8 cellular contexts compared by ENCODE assay signal in genomic region chr4:158902280-158903078, GRCh38.
A peak's percentile ranks its signal among the peaks of the same experiment; 100 is the strongest.
DNase-seq lines count a peak whose midpoint lies in the region; ATAC-seq and TF ChIP-seq lines count a peak whose summit lies in the region.
"Not testable (repeated sequence)": the region's sequence is repeated elsewhere in the genome, so short reads cannot be mapped to it uniquely, and the experiment has no call there.

No MANE protein-coding gene starts in this region.

- H3K27me3 Mint-ChIP-seq in activated CD8-positive, alpha-beta T cell treated with anti-CD3 and anti-CD28 coated beads for 36 hours: not testable (repeated sequence)

- DNase-seq in Daoy (ENCODE audit: low read depth) (peak; percentile 73), Peyer's patch (peak in 2 of 3 donors; percentile 53 to 76), choroid plexus epithelial cell (ENCODE audit: low read depth) (peak; percentile 94), left cardiac atrium (peak; percentile 24), lung (ENCODE audit: low spot score) (peak; percentile 68)
- peak; percentile 45 for DNase-seq in activated CD8-positive, alpha-beta T cell treated with anti-CD3 and anti-CD28 coated beads for 36 hours
- peak; percentile 14 to 55 for DNase-seq in stimulated activated effector memory CD8-positive, alpha-beta T cell treated with anti-CD3 and anti-CD28 coated beads, Interleukin-12 subunit alpha, Interleukin-12 subunit beta, amount 100 ng/mL, for 72 hours (ENCODE audit: low spot score in 2 of 2)

- TF ChIP-seq CTCF in Peyer's patch (IDR thresholded peaks at IDR 0.05); activated CD8-positive, alpha-beta T cell treated with anti-CD3 and anti-CD28 coated beads for 36 hours (IDR thresholded peaks at IDR 0.05); lung (IDR thresholded peaks at IDR 0.05; ENCODE audit: control extremely low read depth, extremely low read depth): not testable (repeated sequence)
- TF ChIP-seq CTCF in choroid plexus epithelial cell (conservative IDR thresholded peaks at IDR 0.05; ENCODE audit: low read depth, low read length): peak; percentile 29

- not testable (repeated sequence) for H3K4me3 ChIP-seq in Peyer's patch; choroid plexus epithelial cell (ENCODE audit: low read depth, low read length); lung

- H3K36me3 ChIP-seq in KOPT-K1 (ENCODE audit: insufficient read depth, low read length) (peaks cover 19% of the 10 kb centered on the region), Peyer's patch (peaks cover 0 to 37% (median 0%) of the 10 kb centered on the region in 3 donors), lung (ENCODE audit: control insufficient read depth in 2 of 2, insufficient read depth in 2 of 2, low read length in 2 of 2) (peaks cover 5 to 16% of the 10 kb centered on the region in 2 donors)

- not testable (repeated sequence) for H3K4me1 ChIP-seq in Peyer's patch; lung (ENCODE audit: control insufficient read depth in 2 of 2, insufficient read depth in 2 of 2, low read length in 2 of 2)

- not testable (repeated sequence) for H3K27me3 ChIP-seq in Peyer's patch; lung (ENCODE audit: control insufficient read depth, insufficient read depth)

- not testable (repeated sequence) for H3K27ac Mint-ChIP-seq in activated CD8-positive, alpha-beta T cell treated with anti-CD3 and anti-CD28 coated beads for 36 hours
- peak overlapping the region; percentile 46 for H3K27ac Mint-ChIP-seq in stimulated activated effector memory CD8-positive, alpha-beta T cell treated with anti-CD3 and anti-CD28 coated beads, Interleukin-12 subunit alpha, Interleukin-12 subunit beta, amount 100 ng/mL, for 72 hours

- CTCF ChIA-PET in activated CD8-positive, alpha-beta T cell treated with anti-CD3 and anti-CD28 coated beads for 36 hours (lab: Charles Lee): interaction anchor here (1.0 to 1.6 kb wide), 2 partner anchors 10 to 26 kb away, joined by 3 read pairs; no protein-coding TSS in a partner anchor

- H3K36me3 Mint-ChIP-seq in activated CD8-positive, alpha-beta T cell treated with anti-CD3 and anti-CD28 coated beads for 36 hours (ENCODE audit: low read depth): peaks cover 36% of the 10 kb centered on the region
- H3K36me3 Mint-ChIP-seq in stimulated activated effector memory CD8-positive, alpha-beta T cell treated with anti-CD3 and anti-CD28 coated beads, Interleukin-12 subunit alpha, Interleukin-12 subunit beta, amount 100 ng/mL, for 72 hours: peaks cover 19% of the 10 kb centered on the region

- not testable (repeated sequence) for H3K4me1 Mint-ChIP-seq in activated CD8-positive, alpha-beta T cell treated with anti-CD3 and anti-CD28 coated beads for 36 hours (ENCODE audit: low read depth)
- peaks cover 46% of the 10 kb centered on the region for H3K4me1 Mint-ChIP-seq in stimulated activated effector memory CD8-positive, alpha-beta T cell treated with anti-CD3 and anti-CD28 coated beads, Interleukin-12 subunit alpha, Interleukin-12 subunit beta, amount 100 ng/mL, for 72 hours

- peak overlapping the region; percentile 42 for H3K27ac ChIP-seq in KOPT-K1 (ENCODE audit: low read depth, low read length, poor library complexity, severe bottlenecking)
- H3K27ac ChIP-seq in Peyer's patch; lung (ENCODE audit: low read depth in 1 of 2, low read length in 1 of 2): not testable (repeated sequence)

- not testable (repeated sequence) for TF ChIP-seq POLR2A in Peyer's patch (IDR thresholded peaks at IDR 0.05)

- intact Hi-C loops in activated CD8-positive, alpha-beta T cell treated with anti-CD3 and anti-CD28 coated beads for 36 hours (cut with micrococcal nuclease); left cardiac atrium (cut with DNase I): not testable (repeated sequence)

- not testable (repeated sequence) for H3K9me3 ChIP-seq in KOPT-K1 (ENCODE audit: insufficient read depth, low read length, poor library complexity, severe bottlenecking); Peyer's patch; lung (ENCODE audit: control insufficient read depth in 2 of 2, insufficient read depth in 1 of 2, low read length in 1 of 2)

- 72 to 79% methylated on average over 14 of the region's 14 CpGs for WGBS in lung, 2 donors

- not testable (repeated sequence) for ATAC-seq in activated CD8-positive, alpha-beta T cell treated with anti-CD3 and anti-CD28 coated beads for 36 hours; left cardiac atrium
- peak; percentile 27 for ATAC-seq in lung (ENCODE audit: insufficient read depth, low FRiP score)
- ATAC-seq in stimulated activated effector memory CD8-positive, alpha-beta T cell treated with anti-CD3 and anti-CD28 coated beads, Interleukin-12 subunit alpha, Interleukin-12 subunit beta, amount 100 ng/mL, for 72 hours: peak; percentile 79

- not testable (repeated sequence) for H3K9me3 Mint-ChIP-seq in activated CD8-positive, alpha-beta T cell treated with anti-CD3 and anti-CD28 coated beads for 36 hours; stimulated activated effector memory CD8-positive, alpha-beta T cell treated with anti-CD3 and anti-CD28 coated beads, Interleukin-12 subunit alpha, Interleukin-12 subunit beta, amount 100 ng/mL, for 72 hours

- POLR2A ChIA-PET in activated CD8-positive, alpha-beta T cell treated with anti-CD3 and anti-CD28 coated beads for 36 hours (lab: Charles Lee): interaction anchor here (1.4 kb wide), 1 partner anchor 228 kb away, joined by 3 read pairs; no protein-coding TSS in a partner anchor

- not testable (repeated sequence) for H3K4me3 Mint-ChIP-seq in activated CD8-positive, alpha-beta T cell treated with anti-CD3 and anti-CD28 coated beads for 36 hours; stimulated activated effector memory CD8-positive, alpha-beta T cell treated with anti-CD3 and anti-CD28 coated beads, Interleukin-12 subunit alpha, Interleukin-12 subunit beta, amount 100 ng/mL, for 72 hours

Comparison
In these comparisons a context has a peak if more than half of its experiments do, and no peak if none do; other contexts are left out.
1. DNase-seq: peak in every context shown above with its lines; median percentile 94 in choroid plexus epithelial cell; 73 in Daoy; 68 in lung; 64 in Peyer's patch; 45 in activated CD8-positive, alpha-beta T cell treated with anti-CD3 and anti-CD28 coated beads for 36 hours; 34 in stimulated activated effector memory CD8-positive, alpha-beta T cell treated with anti-CD3 and anti-CD28 coated beads, Interleukin-12 subunit alpha, Interleukin-12 subunit beta, amount 100 ng/mL, for 72 hours; 24 in left cardiac atrium.